22 cellular contexts compared by ENCODE assay signal in genomic region chr15:73364070-73364469, GRCh38. TPM values are rescaled to one million over a fixed set of nuclear protein-coding genes. Genes with fewer than 3 reads are reported as not detected.
DNase-seq lines count a peak whose midpoint lies in the region; ATAC-seq and TF ChIP-seq lines count a peak whose summit lies in the region.
"Had no signal": no experiment of that assay in that cellular context is flagged by ENCODE, and none has a peak within 500 bp of the region (broad histone marks: within the 10 kb centered on the region; RNA-seq: fewer than 3 reads in every experiment).

No MANE protein-coding gene starts in this region.

- no peaks in the 10 kb centered on the region for H3K36me3 ChIP-seq in GM23338 (ENCODE audit: insufficient read depth)
- peaks cover 22% of the 10 kb centered on the region for H3K36me3 ChIP-seq in NT2/D1 (ENCODE audit: insufficient read depth, insufficient read length, low read length)
- no peaks in the 10 kb centered on the region for H3K36me3 ChIP-seq in neural cell (ENCODE audit: insufficient read depth, low read length)
- H3K36me3 ChIP-seq in mesendoderm (ENCODE audit: control insufficient read depth, insufficient read depth, low read length), result no peaks in the 10 kb centered on the region
- H3K36me3 ChIP-seq: BE2C; BLaER1 treated with 17β-estradiol and CSF1 and Interleukin-3, amounts not matched to agents 10 nM and 100 nM; HAP-1 had no signal

- no peaks in the 10 kb centered on the region for H3K9me3 ChIP-seq in NT2/D1 (ENCODE audit: insufficient read depth, low read length)
- no peaks in the 10 kb centered on the region for H3K9me3 ChIP-seq in neural cell (ENCODE audit: low read length)
- H3K9me3 ChIP-seq: A549, BE2C, HAP-1 had no signal

- H3K27ac Mint-ChIP-seq in GM23338, result peak overlapping the region; percentile 5; the same call in 1 of the 2 replicates
- no peak overlapping the region for H3K27ac Mint-ChIP-seq in activated CD4-positive, alpha-beta memory T cell treated with anti-CD3 and anti-CD28 coated beads, Interleukin-2, amount 10 ng/mL, durations not matched to agents 7 days and 5 days
- H3K27ac Mint-ChIP-seq: CD14-positive monocyte; CD4-positive, alpha-beta T cell; CD8-positive, alpha-beta memory T cell had no signal

- no peak overlapping the region for H3K23ac ChIP-seq in mesendoderm (ENCODE audit: low read length)

- peaks cover 60% of the 10 kb centered on the region for H3K4me1 Mint-ChIP-seq in GM23338
- no peaks in the 10 kb centered on the region for H3K4me1 Mint-ChIP-seq in activated CD4-positive, alpha-beta memory T cell treated with anti-CD3 and anti-CD28 coated beads, Interleukin-2, amount 10 ng/mL, durations not matched to agents 7 days and 5 days
- H3K4me1 Mint-ChIP-seq: CD14-positive monocyte had no signal

- H3K9ac ChIP-seq in NT2/D1 (ENCODE audit: insufficient read length, low read depth), result peak overlapping the region; percentile 21
- H3K9ac ChIP-seq in neural cell (ENCODE audit: low read length), result no peak overlapping the region
- H3K9ac ChIP-seq in mesendoderm (ENCODE audit: low read length), result no peak overlapping the region
- H3K9ac ChIP-seq: BLaER1 treated with 17β-estradiol and CSF1 and Interleukin-3, amounts not matched to agents 10 nM and 100 nM had no signal

- H3K36me3 Mint-ChIP-seq in GM23338 (ENCODE audit: low read depth), result no peaks in the 10 kb centered on the region
- no peaks in the 10 kb centered on the region for H3K36me3 Mint-ChIP-seq in activated CD4-positive, alpha-beta memory T cell treated with anti-CD3 and anti-CD28 coated beads, Interleukin-2, amount 10 ng/mL, durations not matched to agents 7 days and 5 days (ENCODE audit: low read depth)
- H3K36me3 Mint-ChIP-seq: CD14-positive monocyte; CD8-positive, alpha-beta memory T cell had no signal

- H3K27ac ChIP-seq in GM23338 (ENCODE audit: low read depth) (no peak overlapping the region), neural cell (ENCODE audit: low read length) (no peak overlapping the region), mesendoderm (ENCODE audit: low read depth, low read length) (no peak overlapping the region)
- H3K27ac ChIP-seq: A549; BLaER1 treated with 17β-estradiol and CSF1 and Interleukin-3, amounts not matched to agents 10 nM and 100 nM had no signal

- H3K4me3 ChIP-seq in GM23338 (no peak overlapping the region), NT2/D1 (ENCODE audit: insufficient read length, low read depth) (no peak overlapping the region), neural cell (ENCODE audit: low read length) (peak overlapping the region; percentile 93), mesendoderm (ENCODE audit: low read length) (no peak overlapping the region)
- H3K4me3 ChIP-seq: A549; BLaER1 treated with 17β-estradiol and CSF1 and Interleukin-3, amounts not matched to agents 10 nM and 100 nM; GM12878; HAP-1 had no signal

- H3K9me2 ChIP-seq in GM23338 (ENCODE audit: insufficient read depth) (no peaks in the 10 kb centered on the region), neural cell (ENCODE audit: insufficient read depth, low read length) (no peaks in the 10 kb centered on the region)

- no peak overlapping the region for H4K8ac ChIP-seq in mesendoderm (ENCODE audit: low read depth, low read length)

- no peak overlapping the region; the same call in 2 of the 3 replicates for H3K4me3 Mint-ChIP-seq in GM23338
- no peak overlapping the region for H3K4me3 Mint-ChIP-seq in activated CD4-positive, alpha-beta memory T cell treated with anti-CD3 and anti-CD28 coated beads, Interleukin-2, amount 10 ng/mL, durations not matched to agents 7 days and 5 days
- H3K4me3 Mint-ChIP-seq: CD14-positive monocyte; CD4-positive, alpha-beta T cell; CD8-positive, alpha-beta memory T cell had no signal

- H3K9me3 Mint-ChIP-seq in GM23338, result no peaks in the 10 kb centered on the region
- H3K9me3 Mint-ChIP-seq in activated CD4-positive, alpha-beta memory T cell treated with anti-CD3 and anti-CD28 coated beads, Interleukin-2, amount 10 ng/mL, durations not matched to agents 7 days and 5 days, result no peaks in the 10 kb centered on the region
- H3K9me3 Mint-ChIP-seq: CD4-positive, alpha-beta T cell; CD8-positive, alpha-beta memory T cell had no signal

- CTCF ChIA-PET in activated CD4-positive, alpha-beta memory T cell treated with anti-CD3 and anti-CD28 coated beads, Interleukin-2, amount 10 ng/mL, durations not matched to agents 7 days and 5 days (lab: Charles Lee), result no interaction called here

- peaks cover 21% of the 10 kb centered on the region for H3K27me3 Mint-ChIP-seq in GM23338 (ENCODE audit: insufficient read depth, low read depth, poor library complexity)
- H3K27me3 Mint-ChIP-seq in activated CD4-positive, alpha-beta memory T cell treated with anti-CD3 and anti-CD28 coated beads, Interleukin-2, amount 10 ng/mL, durations not matched to agents 7 days and 5 days, result peaks cover 41% of the 10 kb centered on the region

- H3K18ac ChIP-seq in mesendoderm (ENCODE audit: low read length), result no peak overlapping the region

- POLR2A ChIA-PET in activated CD4-positive, alpha-beta memory T cell treated with anti-CD3 and anti-CD28 coated beads, Interleukin-2, amount 10 ng/mL, durations not matched to agents 7 days and 5 days (lab: Charles Lee), result no interaction called here

- WGBS in mesendoderm (ENCODE audit: extremely low coverage, insufficient coverage, low lambda C conversion rate), result no CpG with 5 or more reads among the region's 3 CpGs

- H3K27me3 ChIP-seq in GM23338 (ENCODE audit: insufficient read depth) (peaks cover 17% of the 10 kb centered on the region), NT2/D1 (ENCODE audit: insufficient read depth, insufficient read length) (peaks cover 13% of the 10 kb centered on the region), neural cell (ENCODE audit: insufficient read depth, low read depth, low read length) (peaks cover 2% of the 10 kb centered on the region), mesendoderm (ENCODE audit: insufficient read depth, low read length, poor library complexity) (no peaks in the 10 kb centered on the region)

- H2BK15ac ChIP-seq in mesendoderm (replicated peaks; ENCODE audit: low read depth), result no peak overlapping the region

- no peak overlapping the region for H3K4me2 ChIP-seq in GM23338
- H3K4me2 ChIP-seq in neural cell (ENCODE audit: low read length), result peak overlapping the region; percentile 2
- no peak overlapping the region for H3K4me2 ChIP-seq in mesendoderm (ENCODE audit: low read length)
- H3K4me2 ChIP-seq: A549 had no signal

- H2AK5ac ChIP-seq in mesendoderm (ENCODE audit: low read length), result no peak overlapping the region

- H3K79me1 ChIP-seq in mesendoderm (ENCODE audit: low read length), result peaks cover 10% of the 10 kb centered on the region

- H2AFZ ChIP-seq in GM23338 (no peak overlapping the region), neural cell (ENCODE audit: low read depth, low read length) (no peak overlapping the region)

- H2BK120ac ChIP-seq in mesendoderm (ENCODE audit: low read depth, low read length), result no peak overlapping the region

- no peak for DNase-seq in GM23338 (ENCODE audit: low spot score)
- DNase-seq in NT2/D1 (ENCODE audit: low read depth, low spot score), result no peak
- DNase-seq in activated CD4-positive, alpha-beta memory T cell treated with anti-CD3 and anti-CD28 coated beads, Interleukin-2, amount 10 ng/mL, durations not matched to agents 7 days and 5 days, result no peak
- no peak for DNase-seq in SHP77 treated with DMSO at 0.1 percent for 48 hours (lab: John Stamatoyannopoulos, UW)
- no peak for DNase-seq in mesendoderm
- DNase-seq: 8988T; ACHN; AML-193; BE2C; CD4-positive, alpha-beta T cell; CD8-positive, alpha-beta memory T cell; DMS 273 treated with DMSO at 0.1 percent for 48 hours; DMS79; EL; GDM1; GOT3 had no signal

- H3F3A ChIP-seq in GM23338 (replicated peaks; ENCODE audit: low read depth) (no peaks in the 10 kb centered on the region), neural cell (ENCODE audit: insufficient read depth, low read length, poor library complexity, severe bottlenecking) (no peaks in the 10 kb centered on the region)

- TF ChIP-seq RAD21 in neural cell (conservative IDR thresholded peaks at IDR 0.05), result no peak

- TF ChIP-seq EP300 in neural cell (conservative IDR thresholded peaks at IDR 0.05; ENCODE audit: poor library complexity, severe bottlenecking), result no peak

- H3K56ac ChIP-seq in mesendoderm (ENCODE audit: low read length), result no peak overlapping the region

- H2BK5ac ChIP-seq in mesendoderm (ENCODE audit: low read length), result no peak overlapping the region

- ATAC-seq in GM23338, result no peak
- ATAC-seq: A549, GM12878 had no signal

- H4K20me1 ChIP-seq in GM23338 (replicated peaks; ENCODE audit: insufficient read depth) (peaks cover 22% of the 10 kb centered on the region), neural cell (ENCODE audit: insufficient read depth) (peaks cover 23% of the 10 kb centered on the region)
- H4K20me1 ChIP-seq: BLaER1 treated with 17β-estradiol and CSF1 and Interleukin-3, amounts not matched to agents 10 nM and 100 nM had no signal

- H4K5ac ChIP-seq in mesendoderm (ENCODE audit: low read length), result no peak overlapping the region

- H3K4ac ChIP-seq in mesendoderm (ENCODE audit: low read depth, low read length), result no peak overlapping the region

- H3K4me1 ChIP-seq in GM23338 (ENCODE audit: insufficient read depth) (peaks cover 28% of the 10 kb centered on the region), NT2/D1 (ENCODE audit: insufficient read depth, insufficient read length) (peaks cover 46% of the 10 kb centered on the region), mesendoderm (ENCODE audit: control insufficient read depth, low read depth, low read length) (peaks cover 4% of the 10 kb centered on the region)
- H3K4me1 ChIP-seq: BE2C, HAP-1 had no signal

- peaks cover 60% of the 10 kb centered on the region for H3K79me2 ChIP-seq in GM23338 (replicated peaks; ENCODE audit: insufficient read depth)
- H3K79me2 ChIP-seq in neural cell (replicated peaks; ENCODE audit: insufficient read depth, low read length), result peaks cover 68% of the 10 kb centered on the region
- peaks cover 2% of the 10 kb centered on the region for H3K79me2 ChIP-seq in mesendoderm (ENCODE audit: control insufficient read depth, insufficient read depth, low read length)

- TF ChIP-seq CTCF in GM23338 (conservative IDR thresholded peaks at IDR 0.05; ENCODE audit: low read depth in 2 of 2) (no peak), neural cell (IDR thresholded peaks at IDR 0.05; ENCODE audit: poor library complexity, severe bottlenecking) (no peak)

TF ChIP-seq in neural cell, 6 proteins besides CTCF, POLR2A, EP300 and RAD21:
- no peak for TF ChIP-seq POLR2AphosphoS5 (IDR thresholded peaks at IDR 0.05)
TF ChIP-seq in neural cell: peak in this region for 0.

RNA-seq across cellular contexts. Expression of gene HCN4, which starts 4.7 kb away (rescaled TPM):
- 10.1 and 10.6 TPM in 2 replicates for total RNA-seq in GM23338 (2014; rRNA removed; shearing (Covaris generic))
- 2.4 TPM in 2 replicates for polyA plus RNA-seq in GM23338 (2016; fragmentation: Nextera tagmentation; extraction: Ambion mirVana)
- polyA plus RNA-seq in neural cell, result 4.0 and 4.5 TPM in 2 replicates
- 16.2 and 17.8 TPM in 2 replicates for polyA minus RNA-seq in neural cell
- not detected for total RNA-seq in activated CD4-positive, alpha-beta memory T cell treated with anti-CD3 and anti-CD28 coated beads, Interleukin-2, amount 10 ng/mL, durations not matched to agents 7 days and 5 days
- polyA plus RNA-seq in mesendoderm (2013, experiment 1 of 2), result 2.8 TPM
- polyA plus RNA-seq in mesendoderm (2013, experiment 2 of 2), result 2.9 TPM
- total RNA-seq: CD4-positive, alpha-beta T cell had no signal
- polyA plus RNA-seq: CD14-positive monocyte; CD8-positive, alpha-beta memory T cell had no signal

Comparison
In these comparisons a context has a peak if more than half of its experiments do, and no peak if none do; other contexts are left out.
1. RNA of gene HCN4, which starts 4.7 kb away (total RNA-seq): 10.1 to 10.6 TPM in GM23338; not detected in activated CD4-positive, alpha-beta memory T cell treated with anti-CD3 and anti-CD28 coated beads, Interleukin-2, amount 10 ng/mL, durations not matched to agents 7 days and 5 days; every median in the first group is over 10 times any median in the second.